Comparison of ENCODE assay signal across 9 cellular contexts in genomic region chrX:141278306-141278705, GRCh38. TPM values are rescaled to one million over a fixed set of nuclear protein-coding genes. Genes with fewer than 3 reads are reported as not detected.
DNase-seq lines count a peak whose midpoint lies in the region; FAIRE-seq and TF ChIP-seq lines count a peak whose summit lies in the region.
"Had no signal": no experiment of that assay in that cellular context is flagged by ENCODE, and none has a peak within 500 bp of the region (broad histone marks: within the 10 kb centered on the region; RNA-seq: fewer than 3 reads in every experiment).

No MANE protein-coding gene starts in this region.

- H3K27ac Mint-ChIP-seq in activated T-cell treated with anti-CD3 and anti-CD28 coated beads, Interleukin-2, amount 50 U/mL, for 24 hours, result no peak overlapping the region
- H3K27ac Mint-ChIP-seq: dendritic cell treated with granulocyte-macrophage colony-stimulating factor and Interleukin-4, amounts not matched to agents 40 ng/mL and 50 ng/mL, for 4 days had no signal

- no peak for FAIRE-seq in GM19239 (lab: Jason Lieb, UNC)

- BruUV-seq in OCI-LY7 (replicated peaks; lab: Mats Ljungman, UMichigan), result no TSS peak

- H3K4me3 ChIP-seq in HAP-1 (no peak overlapping the region), OCI-LY7 (ENCODE audit: low read depth, low read length, poor library complexity, severe bottlenecking) (no peak overlapping the region), fibroblast of mammary gland (ENCODE audit: control insufficient read depth, low read depth, low read length) (no peak overlapping the region), thyroid gland (replicated peaks in 1 of 3) (no peak overlapping the region)

- H3K36me3 ChIP-seq in HAP-1 (replicated peaks), result no peaks in the 10 kb centered on the region
- H3K36me3 ChIP-seq in OCI-LY7 (ENCODE audit: insufficient read depth, low read length), result no peaks in the 10 kb centered on the region
- H3K36me3 ChIP-seq in thyroid gland, result no peaks in the 10 kb centered on the region

- TF ChIP-seq CTCF in OCI-LY7 (conservative IDR thresholded peaks at IDR 0.05; ENCODE audit: low read length), result peak; percentile 73
- peak; percentile 76 for TF ChIP-seq CTCF in fibroblast of mammary gland (conservative IDR thresholded peaks at IDR 0.05; ENCODE audit: control insufficient read depth, insufficient read depth, low read depth, low read length)
- TF ChIP-seq CTCF in thyroid gland (IDR thresholded peaks at IDR 0.05), result peak in 3 of 6 experiments; percentile 5 to 46 (median 46)

- H3K27me3 Mint-ChIP-seq in activated T-cell treated with anti-CD3 and anti-CD28 coated beads, Interleukin-2, amount 50 U/mL, for 24 hours, result peaks cover 3% of the 10 kb centered on the region
- H3K27me3 Mint-ChIP-seq: dendritic cell treated with granulocyte-macrophage colony-stimulating factor and Interleukin-4, amounts not matched to agents 40 ng/mL and 50 ng/mL, for 4 days had no signal

- H3K9me3 ChIP-seq in HAP-1 (no peaks in the 10 kb centered on the region), OCI-LY7 (ENCODE audit: low read length) (no peaks in the 10 kb centered on the region), thyroid gland (no peaks in the 10 kb centered on the region)

- no peak overlapping the region for H3K4me2 ChIP-seq in OCI-LY7 (ENCODE audit: low read length)

- H3K27ac ChIP-seq in OCI-LY7 (ENCODE audit: low read depth, low read length, poor library complexity, severe bottlenecking), result no peak overlapping the region
- no peak overlapping the region for H3K27ac ChIP-seq in thyroid gland

- no peaks in the 10 kb centered on the region for H3K9me2 ChIP-seq in OCI-LY7 (ENCODE audit: insufficient read depth, low read length)

- H4K20me1 ChIP-seq in OCI-LY7 (ENCODE audit: insufficient read depth, low read length), result no peaks in the 10 kb centered on the region

- H3K27me3 ChIP-seq in HAP-1 (ENCODE audit: low read depth), result peaks cover 7% of the 10 kb centered on the region; the same call in 1 of the 2 replicates
- H3K27me3 ChIP-seq in thyroid gland, result no peaks in the 10 kb centered on the region

- TF ChIP-seq POLR2A in thyroid gland (IDR thresholded peaks at IDR 0.05), result no peak

- no peaks in the 10 kb centered on the region for H3K79me2 ChIP-seq in OCI-LY7 (ENCODE audit: insufficient read depth, low read depth, low read length)

- H3K36me3 Mint-ChIP-seq in activated T-cell treated with anti-CD3 and anti-CD28 coated beads, Interleukin-2, amount 50 U/mL, for 24 hours (ENCODE audit: low read depth), result no peaks in the 10 kb centered on the region

- intact Hi-C loops in OCI-LY7 (cut with micrococcal nuclease; ENCODE audit: unreplicated experiment) (loop anchor here (2.0 kb wide), 1 partner anchor 512 kb away; no protein-coding TSS in a partner anchor), thyroid gland (cut with DNase I) (no loop called here)

- no peaks in the 10 kb centered on the region for H3K9me3 Mint-ChIP-seq in activated T-cell treated with anti-CD3 and anti-CD28 coated beads, Interleukin-2, amount 50 U/mL, for 24 hours
- H3K9me3 Mint-ChIP-seq: dendritic cell treated with granulocyte-macrophage colony-stimulating factor and Interleukin-4, amounts not matched to agents 40 ng/mL and 50 ng/mL, for 4 days had no signal

- no peak overlapping the region for H2AFZ ChIP-seq in OCI-LY7 (ENCODE audit: low read length)

- no peaks in the 10 kb centered on the region for H3K4me1 Mint-ChIP-seq in activated T-cell treated with anti-CD3 and anti-CD28 coated beads, Interleukin-2, amount 50 U/mL, for 24 hours (ENCODE audit: low read depth)

- DNase-seq in AML-193 (lab: John Stamatoyannopoulos, UW) (peak; percentile 9 to 24), HAP-1 (ENCODE audit: low spot score in 2 of 2) (peak; percentile 33 to 56), OCI-LY7 (ENCODE audit: low spot score) (peak; percentile 22), fibroblast of mammary gland (ENCODE audit: low read depth) (peak; percentile 34), thyroid gland (peak; percentile 3 to 7), GOT3 (lab: John Stamatoyannopoulos, UW) (no peak), GM19239 (ENCODE audit: insufficient read length, low spot score) (no peak)
- DNase-seq in activated T-cell treated with anti-CD3 and anti-CD28 coated beads, Interleukin-2, amount 50 U/mL, for 24 hours, result no peak

- H3K4me1 ChIP-seq in HAP-1 (peaks cover 9% of the 10 kb centered on the region), OCI-LY7 (ENCODE audit: insufficient read depth, low read length, poor library complexity, severe bottlenecking) (no peaks in the 10 kb centered on the region), thyroid gland (no peaks in the 10 kb centered on the region)

- CTCF ChIA-PET in OCI-LY7 (lab: Charles Lee; ENCODE audit: unreplicated experiment), result no interaction called here

- POLR2A ChIA-PET in OCI-LY7 (lab: Charles Lee), result no interaction called here

- WGBS in thyroid gland, 2 donors, result 52 to 75% methylated on average over 3 of the region's 3 CpGs

- H3K4me3 Mint-ChIP-seq in activated T-cell treated with anti-CD3 and anti-CD28 coated beads, Interleukin-2, amount 50 U/mL, for 24 hours, result no peak overlapping the region
- H3K4me3 Mint-ChIP-seq: dendritic cell treated with granulocyte-macrophage colony-stimulating factor and Interleukin-4, amounts not matched to agents 40 ng/mL and 50 ng/mL, for 4 days had no signal

- in situ Hi-C loops in HAP-1 (cut with MboI; ENCODE audit: low sequenced_read_pairs), result loop anchor here (25.0 kb wide), 2 partner anchors 366 to 516 kb away; no protein-coding TSS in a partner anchor

RNA-seq across cellular contexts. Expression of gene SPANXC, which starts 36.0 kb away (rescaled TPM):
- not detected in 2 replicates for total RNA-seq in OCI-LY7 (2014; rRNA removed; shearing (Covaris generic))
- total RNA-seq in OCI-LY7 (2022) (not detected in 2 replicates), thyroid gland (not detected)

Comparison
In these comparisons a context has a peak if more than half of its experiments do, and no peak if none do; other contexts are left out.
1. DNase-seq: peak in AML-193 (2 of 2), HAP-1 (2 of 2), OCI-LY7 (single experiment), fibroblast of mammary gland (single experiment) and thyroid gland (2 of 2); none in GOT3 (single experiment), activated T-cell treated with anti-CD3 and anti-CD28 coated beads, Interleukin-2, amount 50 U/mL, for 24 hours (single experiment) and GM19239 (single experiment).